ENCODE assay signal across 27 cellular contexts in genomic region chr2:180891360-180891759, GRCh38.
"Had no signal": no experiment of that assay in that cellular context is flagged by ENCODE, and none has a peak within 500 bp of the region (broad histone marks: within the 10 kb centered on the region; RNA-seq: fewer than 3 reads in every experiment).

No MANE protein-coding gene starts in this region.

- FAIRE-seq: colon, endometrium, endothelial cell of umbilical vein, frontal cortex had no signal

- H3K36me3 ChIP-seq: colonic mucosa, esophagus muscularis mucosa, esophagus squamous epithelium, gastrocnemius medialis, gastroesophageal sphincter, heart left ventricle, heart right ventricle had no signal

- ATAC-seq: effector memory CD8-positive, alpha-beta T cell; esophagus mucosa; foreskin keratinocyte; gastrocnemius medialis; gastroesophageal sphincter; heart left ventricle; heart right ventricle had no signal

- H3K4me3 ChIP-seq: colonic mucosa, coronary artery, dorsolateral prefrontal cortex, esophagus muscularis mucosa, esophagus squamous epithelium, gastrocnemius medialis, gastroesophageal sphincter, heart left ventricle, heart right ventricle had no signal

- H3K4me1 ChIP-seq: colonic mucosa, esophagus muscularis mucosa, esophagus squamous epithelium, gastrocnemius medialis, gastroesophageal sphincter, heart left ventricle, heart right ventricle had no signal

- DNase-seq: colonic mucosa; cortex of kidney; dermis blood vessel endothelial cell; dorsolateral prefrontal cortex; effector CD4-positive, alpha-beta T cell; effector CD8-positive, alpha-beta T cell; effector memory CD4-positive, alpha-beta T cell; effector memory CD8-positive, alpha-beta T cell; endodermal cell; erythroblast; esophagus squamous epithelium; foreskin keratinocyte; foreskin melanocyte; gastrocnemius medialis; glutamatergic neuron; head of caudate nucleus; heart left ventricle; heart right ventricle had no signal

- H3K9me3 ChIP-seq: colonic mucosa, esophagus muscularis mucosa, esophagus squamous epithelium, gastrocnemius medialis, gastroesophageal sphincter, heart left ventricle had no signal

- H3K27ac ChIP-seq: colonic mucosa, coronary artery, dorsolateral prefrontal cortex, epithelial cell of prostate, esophagus muscularis mucosa, esophagus squamous epithelium, foreskin keratinocyte, gastrocnemius medialis, gastroesophageal sphincter, heart left ventricle, heart right ventricle had no signal

- H3K27me3 ChIP-seq: colonic mucosa, esophagus muscularis mucosa, esophagus squamous epithelium, foreskin keratinocyte, gastrocnemius medialis, gastroesophageal sphincter had no signal
